In the genomic region with DNA sequence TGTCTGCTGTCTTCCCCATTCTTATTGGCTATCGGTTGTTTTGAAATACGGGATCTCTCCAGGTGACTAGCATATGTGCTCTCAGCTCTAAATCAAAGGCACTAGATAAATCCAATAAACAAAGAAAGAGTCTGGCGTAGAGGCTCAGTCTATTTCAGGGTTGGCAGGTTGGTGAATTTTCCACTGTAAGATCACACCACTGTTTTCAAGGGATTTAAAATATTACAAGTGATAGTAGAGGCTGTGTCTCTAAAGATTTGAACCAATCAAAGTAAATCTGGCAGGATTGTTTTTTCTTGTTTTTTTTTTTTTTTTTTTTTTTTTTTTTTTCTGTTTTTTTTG, we compare ENCODE assay signal across 22 cellular contexts.
"Had no signal": no experiment of that assay in that cellular context is flagged by ENCODE, and none has a peak within 500 bp of the region (broad histone marks: within the 10 kb centered on the region; RNA-seq: fewer than 3 reads in every experiment).

No MANE protein-coding gene starts in this region.

- H3K9me3 ChIP-seq: breast epithelium, esophagus muscularis mucosa, upper lobe of left lung, vagina had no signal

- DNase-seq: activated CD4-positive, alpha-beta memory T cell treated with anti-CD3 and anti-CD28 coated beads, Interleukin-2, amount 10 ng/mL, durations not matched to agents 7 days and 5 days; activated CD4-positive, alpha-beta T cell treated with anti-CD3 and anti-CD28 coated beads, Interleukin-2, amount 10 ng/mL, durations not matched to agents 7 days and 5 days; activated CD4-positive, CD25-positive, alpha-beta regulatory T cell treated with anti-CD3 and anti-CD28 coated beads, Interleukin-2, amount 50 U/mL, for 72 hours; activated CD8-positive, alpha-beta memory T cell treated with anti-CD3 and anti-CD28 coated beads, Interleukin-2, amount 50 U/mL, for 48 hours; activated gamma-delta T cell treated with Interleukin-2 at 50 U/mL for 16 hours; activated naive CD4-positive, alpha-beta T cell treated with anti-CD3 and anti-CD28 coated beads, Interleukin-2, amount 50 U/mL, for 16 hours; activated T-cell treated with anti-CD3 and anti-CD28 coated beads, Interleukin-2, amount 50 U/mL, for 24 hours; amygdala; central memory CD4-positive, alpha-beta T cell; endodermal cell; foreskin melanocyte; mammary epithelial cell; naive B cell; stimulated activated CD4-positive, alpha-beta T cell treated with anti-CD3 and anti-CD28 coated beads, Interleukin-12 subunit alpha, Interleukin-12 subunit beta, amount 100 ng/mL, for 4 hours; stimulated activated CD4-positive, alpha-beta T cell treated with anti-CD3 and anti-CD28 coated beads, Interleukin-4, amount 100 ng/mL, for 1 hour; stimulated activated naive CD8-positive, alpha-beta T cell treated with anti-CD3 and anti-CD28 coated beads, Interleukin-15, Interleukin-2, amounts not matched to agents 100 U/mL and 50 U/mL, for 24 hours; T1000; upper lobe of left lung had no signal

- H3K27me3 ChIP-seq: breast epithelium, esophagus muscularis mucosa, upper lobe of left lung, vagina had no signal

- H3K4me1 ChIP-seq: breast epithelium, upper lobe of left lung, vagina had no signal

- H3K36me3 ChIP-seq: breast epithelium, esophagus muscularis mucosa, upper lobe of left lung, vagina had no signal

- ATAC-seq: stimulated activated naive CD8-positive, alpha-beta T cell treated with anti-CD3 and anti-CD28 coated beads, Interleukin-15, Interleukin-2, amounts not matched to agents 100 U/mL and 50 U/mL, for 24 hours had no signal

- H3K4me3 ChIP-seq: breast epithelium, skin epidermis, upper lobe of left lung, vagina had no signal

- H3K27ac ChIP-seq: breast epithelium, skin epidermis, upper lobe of left lung, vagina had no signal
